In genomic region chr4:140818433-140818832, GRCh38 we compare ENCODE assay signal across 2 cellular contexts.
A peak's percentile ranks its signal among the peaks of the same experiment; 100 is the strongest.
TF ChIP-seq lines count a peak whose summit lies in the region.

No MANE protein-coding gene starts in this region.

TF ChIP-seq in A549, 52 proteins besides CTCF, POLR2A, EP300 and RAD21 (continued from another document):
- TF ChIP-seq RNF2 (IDR thresholded peaks at IDR 0.05; ENCODE audit: borderline replicate concordance, low read depth): no peak
- TF ChIP-seq FOXS1 (CRISPR knock-in tag; IDR thresholded peaks at IDR 0.05): no peak

TF ChIP-seq in IMR-90, 13 proteins besides CTCF, POLR2A, EP300 and RAD21 (continued from another document):
- no peak for TF ChIP-seq USF2 (IDR thresholded peaks at IDR 0.05; ENCODE audit: low read depth, low read length)
- peak; percentile 66; the same call in 1 of the 2 replicates for TF ChIP-seq MAFK (IDR thresholded peaks at IDR 0.05; ENCODE audit: low read depth, low read length)
